ENCODE assay signal across 8 cellular contexts in genomic region chr16:72066747-72067146, GRCh38. TPM values are rescaled to one million over a fixed set of nuclear protein-coding genes. Genes with fewer than 3 reads are reported as not detected.
A peak's percentile ranks its signal among the peaks of the same experiment; 100 is the strongest.
DNase-seq lines count a peak whose midpoint lies in the region; ATAC-seq, FAIRE-seq and TF ChIP-seq lines count a peak whose summit lies in the region.

No MANE protein-coding gene starts in this region.

- peak overlapping the region; percentile 72 for H2AFZ ChIP-seq in K562 (ENCODE audit: low read depth, low read length)

- no TSS peak for BruUV-seq in K562 (replicated peaks; lab: Mats Ljungman, UMichigan)

- H3K9me3 Mint-ChIP-seq in type B pancreatic cell: no peaks in the 10 kb centered on the region
- no peaks in the 10 kb centered on the region for H3K9me3 Mint-ChIP-seq in stimulated activated memory B cell treated with anti-CD40 and anti-IgM and Interleukin-4, amounts not matched to agents 10 μg/mL and 1 μg/mL and 100 μg/mL, for 72 hours

- DNase-seq in AG20443 (ENCODE audit: low spot score) (peak; percentile 53), NCI-H1105 treated with DMSO at 0.1 percent for 48 hours (lab: John Stamatoyannopoulos, UW) (peak; percentile 2), K562 (ENCODE audit: extremely low read depth in 1 of 4, low spot score in 3 of 4) (peak; percentile 46 to 72 (median 54)), inferior parietal cortex (ENCODE audit: extremely low spot score) (peak; percentile 56), type B pancreatic cell (ENCODE audit: extremely low spot score, unreplicated experiment) (no peak)

- no peak overlapping the region for H3K4me3 Mint-ChIP-seq in type B pancreatic cell
- H3K4me3 Mint-ChIP-seq in stimulated activated memory B cell treated with anti-CD40 and anti-IgM and Interleukin-4, amounts not matched to agents 10 μg/mL and 1 μg/mL and 100 μg/mL, for 72 hours: no peak overlapping the region

- no peaks in the 10 kb centered on the region for H3K36me3 ChIP-seq in K562 (ENCODE audit: control insufficient read depth, insufficient read depth, low read length)

- no peak for TF ChIP-seq EP300 in K562 (IDR thresholded peaks at IDR 0.05; ENCODE audit: low read length)

- CTCF ChIA-PET in K562 (lab: Yijun Ruan, JAX; ENCODE audit: low intra/inter-chr PET ratio): interaction anchor here (0.6 to 2.0 kb wide), 2 partner anchors 33 to 317 kb away, joined by 3 to 22 read pairs; no protein-coding TSS in a partner anchor

- peaks cover 2% of the 10 kb centered on the region for H3K27me3 Mint-ChIP-seq in type B pancreatic cell
- H3K27me3 Mint-ChIP-seq in stimulated activated memory B cell treated with anti-CD40 and anti-IgM and Interleukin-4, amounts not matched to agents 10 μg/mL and 1 μg/mL and 100 μg/mL, for 72 hours: no peaks in the 10 kb centered on the region

- H3K36me3 Mint-ChIP-seq in type B pancreatic cell: peaks cover 3% of the 10 kb centered on the region
- H3K36me3 Mint-ChIP-seq in stimulated activated memory B cell treated with anti-CD40 and anti-IgM and Interleukin-4, amounts not matched to agents 10 μg/mL and 1 μg/mL and 100 μg/mL, for 72 hours: peaks cover 16% of the 10 kb centered on the region

- ATAC-seq in K562 (peak; percentile 92), GM21515 (IDR thresholded peaks at IDR 0.05; ENCODE audit: unreplicated experiment) (no peak)
- no peak for ATAC-seq in stimulated activated memory B cell treated with anti-CD40 and anti-IgM and Interleukin-4, amounts not matched to agents 10 μg/mL and 1 μg/mL and 100 μg/mL, for 72 hours

- TF ChIP-seq CTCF in GM12875 (IDR thresholded peaks at IDR 0.05; ENCODE audit: borderline replicate concordance, insufficient read depth, low read depth, low read length) (peak; percentile 50; the same call in 1 of the 2 replicates), K562 (IDR thresholded peaks at IDR 0.05 in 2 of 3, conservative IDR thresholded peaks at IDR 0.05 in 1 of 3; ENCODE audit: insufficient read depth in 2 of 3, low read depth in 1 of 3, low read length in 3 of 3) (peak; percentile 59 to 84 (median 67)), type B pancreatic cell (conservative IDR thresholded peaks at IDR 0.05) (peak; percentile 75)

- no peak overlapping the region for H3K4me3 ChIP-seq in GM12875 (ENCODE audit: low read depth, low read length)
- H3K4me3 ChIP-seq in K562: no peak overlapping the region

- H3K27me3 ChIP-seq in K562 (ENCODE audit: control insufficient read depth in 2 of 2, insufficient read depth in 2 of 2, low read length in 2 of 2): peaks cover 7 to 10% of the 10 kb centered on the region in 2 experiments; a peak in 4 of 5 replicates

- no peak overlapping the region for H3K27ac ChIP-seq in K562 (ENCODE audit: extremely low read depth, low read depth, low read length)

- H3K9me1 ChIP-seq in K562 (ENCODE audit: control insufficient read depth, insufficient read depth, low read length): no peaks in the 10 kb centered on the region

- intact Hi-C loops in K562 (cut with micrococcal nuclease): loop anchor here (1.0 to 10.0 kb wide), 2 partner anchors 33 to 88 kb away; no protein-coding TSS in a partner anchor

- H3K4me1 Mint-ChIP-seq in type B pancreatic cell (ENCODE audit: unreplicated experiment): no peaks in the 10 kb centered on the region
- H3K4me1 Mint-ChIP-seq in stimulated activated memory B cell treated with anti-CD40 and anti-IgM and Interleukin-4, amounts not matched to agents 10 μg/mL and 1 μg/mL and 100 μg/mL, for 72 hours: peaks cover 4% of the 10 kb centered on the region

- no peak for TF ChIP-seq POLR2A in K562 (conservative IDR thresholded peaks at IDR 0.05)

- H3K9me3 ChIP-seq in K562 (replicated peaks; ENCODE audit: control insufficient read depth, insufficient read depth, low read depth, low read length): no peaks in the 10 kb centered on the region

- POLR2A ChIA-PET in K562 (lab: Yijun Ruan, JAX): interaction anchor here (0.6 to 1.4 kb wide), 4 partner anchors 12 to 368 kb away, joined by 3 read pairs; partner anchors contain the start of genes DHX38 and TXNL4B

- H3K9ac ChIP-seq in K562 (ENCODE audit: insufficient read depth in 1 of 2, low read depth in 2 of 2, low read length in 2 of 2): peak overlapping the region in 1 of 2 experiments; percentile 19; a peak in 2 of 4 replicates

- no peaks in the 10 kb centered on the region for H3K79me2 ChIP-seq in K562 (ENCODE audit: control insufficient read depth, insufficient read depth, low read length)

- peak; percentile 79 to 91 for TF ChIP-seq RAD21 in K562 (CRISPR knock-in tag; conservative IDR thresholded peaks at IDR 0.05 in 1 of 2, IDR thresholded peaks at IDR 0.05 in 1 of 2)

- H4K20me1 ChIP-seq in K562 (replicated peaks; ENCODE audit: control insufficient read depth, insufficient read depth, low read length): no peaks in the 10 kb centered on the region

- no peak overlapping the region; the same call in 1 of the 2 replicates for H3K4me2 ChIP-seq in K562 (ENCODE audit: insufficient read depth, low read length)

- H3K4me1 ChIP-seq in K562 (replicated peaks in 1 of 2; ENCODE audit: control insufficient read depth in 2 of 2, insufficient read depth in 2 of 2, low read length in 2 of 2): peaks cover 0 to 4% of the 10 kb centered on the region in 2 experiments; a peak in 2 of 5 replicates

- no peak overlapping the region for H3K27ac Mint-ChIP-seq in type B pancreatic cell
- H3K27ac Mint-ChIP-seq in stimulated activated memory B cell treated with anti-CD40 and anti-IgM and Interleukin-4, amounts not matched to agents 10 μg/mL and 1 μg/mL and 100 μg/mL, for 72 hours: no peak overlapping the region

- peak; percentile 95 for FAIRE-seq in K562 (lab: Jason Lieb, UNC)

- 0% methylated on average over 1 of the region's 1 CpG for WGBS in K562 (ENCODE audit: insufficient coverage, low coverage, missing lambda C conversion rate)

- in situ Hi-C loops in K562 (cut with MboI): loop anchor here (5.0 kb wide), 1 partner anchor 36 kb away; no protein-coding TSS in a partner anchor

RNA-seq across cellular contexts. Expression of gene HPR, which starts 3.7 kb away (rescaled TPM):
- total RNA-seq in K562 (2011; cell fraction: chromatin; rRNA removed; ENCODE audit: low replicate concordance): not detected in 2 replicates
- total RNA-seq in K562 (2011; cell fraction: nucleolus; rRNA removed): not detected in 2 replicates
- total RNA-seq in K562 (2011; cell fraction: nucleoplasm; rRNA removed): not detected in 2 replicates
- total RNA-seq in K562 (2014; rRNA removed): not detected in 2 replicates
- total RNA-seq in K562 (2014; rRNA removed; fragmentation: Illumina TruSeq; extraction: Trizol): not detected in 2 replicates
- total RNA-seq in K562 (2015; rRNA removed; fragmentation: Illumina TruSeq; extraction: Trizol): not detected in 2 replicates
- not detected in 2 replicates for total RNA-seq in K562 (2021)
- polyA plus RNA-seq in K562 (2011; rRNA removed): not detected in 2 replicates
- polyA plus RNA-seq in K562 (2011; cell fraction: cytosol; rRNA removed): 0.25 TPM in 1 of 2 replicates, not detected in the other
- not detected in 2 replicates for polyA plus RNA-seq in K562 (2011; cell fraction: nucleus; rRNA removed)
- polyA plus RNA-seq in K562 (2012): not detected in 2 replicates
- polyA plus RNA-seq in K562 (2014; fragmentation: Illumina TruSeq; extraction: Trizol): not detected in 2 replicates
- polyA plus RNA-seq in K562 (2014; fragmentation: Nextera tagmentation; extraction: Ambion mirVana): under 1 TPM in 1 of 2 experiments, not detected in 1; 0.07 TPM
- not detected in 2 replicates for polyA plus RNA-seq in K562 (2014; rRNA removed)
- polyA minus RNA-seq in K562 (2011; rRNA and poly(A)+ RNA removed): not detected in 2 replicates
- not detected in 2 replicates for polyA minus RNA-seq in K562 (2011; cell fraction: cytosol; rRNA and poly(A)+ RNA removed)
- polyA minus RNA-seq in K562 (2011; cell fraction: nucleus; rRNA and poly(A)+ RNA removed): not detected in 2 replicates
- not detected in 2 replicates for total RNA-seq in type B pancreatic cell (ENCODE audit: low replicate concordance)

RNA-seq across cellular contexts. Expression of gene HP, which starts 12.4 kb away (rescaled TPM):
- total RNA-seq in K562 (2011; cell fraction: chromatin; rRNA removed; ENCODE audit: low replicate concordance): not detected in 2 replicates
- total RNA-seq in K562 (2011; cell fraction: nucleolus; rRNA removed): not detected in 2 replicates
- total RNA-seq in K562 (2011; cell fraction: nucleoplasm; rRNA removed): not detected in 2 replicates
- not detected in 2 replicates for total RNA-seq in K562 (2014; rRNA removed)
- not detected in 2 replicates for total RNA-seq in K562 (2014; rRNA removed; fragmentation: Illumina TruSeq; extraction: Trizol)
- not detected in 2 replicates for total RNA-seq in K562 (2015; rRNA removed; fragmentation: Illumina TruSeq; extraction: Trizol)
- total RNA-seq in K562 (2021): 8.0 and 8.7 TPM in 2 replicates
- polyA plus RNA-seq in K562 (2011; rRNA removed): not detected in 2 replicates
- polyA plus RNA-seq in K562 (2011; cell fraction: cytosol; rRNA removed): not detected in 2 replicates
- 0.13 TPM in 1 of 2 replicates, not detected in the other for polyA plus RNA-seq in K562 (2011; cell fraction: nucleus; rRNA removed)
- polyA plus RNA-seq in K562 (2012): 0.03 TPM in 1 of 2 replicates, not detected in the other
- polyA plus RNA-seq in K562 (2014; fragmentation: Illumina TruSeq; extraction: Trizol): not detected in 2 replicates
- polyA plus RNA-seq in K562 (2014; fragmentation: Nextera tagmentation; extraction: Ambion mirVana): under 1 TPM in 1 of 2 experiments, not detected in 1; 0.04 TPM
- not detected in 2 replicates for polyA plus RNA-seq in K562 (2014; rRNA removed)
- polyA minus RNA-seq in K562 (2011; rRNA and poly(A)+ RNA removed): not detected in 2 replicates
- polyA minus RNA-seq in K562 (2011; cell fraction: cytosol; rRNA and poly(A)+ RNA removed): 6.0 TPM in 1 of 2 replicates, not detected in the other
- polyA minus RNA-seq in K562 (2011; cell fraction: nucleus; rRNA and poly(A)+ RNA removed): not detected in 2 replicates
- not detected in 2 replicates for total RNA-seq in type B pancreatic cell (ENCODE audit: low replicate concordance)

RNA-seq across cellular contexts. Expression of gene TXNL4B, which starts 26.7 kb away (rescaled TPM):
- total RNA-seq in K562 (2011; cell fraction: chromatin; rRNA removed; ENCODE audit: low replicate concordance): 23.5 and 42.9 TPM in 2 replicates
- 14.0 and 14.7 TPM in 2 replicates for total RNA-seq in K562 (2011; cell fraction: nucleolus; rRNA removed)
- 18.0 and 21.7 TPM in 2 replicates for total RNA-seq in K562 (2011; cell fraction: nucleoplasm; rRNA removed)
- total RNA-seq in K562 (2014; rRNA removed) (11.9 and 14.6 TPM in 2 replicates), K562 (2014; rRNA removed; fragmentation: Illumina TruSeq; extraction: Trizol) (22.9 and 24.0 TPM in 2 replicates), K562 (2015; rRNA removed; fragmentation: Illumina TruSeq; extraction: Trizol) (14.4 and 15.9 TPM in 2 replicates), K562 (2021) (19.9 and 21.5 TPM in 2 replicates), type B pancreatic cell (ENCODE audit: low replicate concordance) (12.2 and 17.8 TPM in 2 replicates)
- polyA plus RNA-seq in K562 (2011; rRNA removed) (25.7 and 38.0 TPM in 2 replicates), K562 (2014; fragmentation: Illumina TruSeq; extraction: Trizol) (20.0 and 23.3 TPM in 2 replicates), K562 (2014; fragmentation: Nextera tagmentation; extraction: Ambion mirVana) (10 to 100 TPM; 22.3 to 26.9 TPM), K562 (2014; rRNA removed) (19.9 and 21.9 TPM in 2 replicates)
- polyA plus RNA-seq in K562 (2011; cell fraction: cytosol; rRNA removed): 15.0 and 22.2 TPM in 2 replicates
- 11.2 and 12.1 TPM in 2 replicates for polyA plus RNA-seq in K562 (2011; cell fraction: nucleus; rRNA removed)
- 12.0 and 15.4 TPM in 2 replicates for polyA plus RNA-seq in K562 (2012)
- polyA minus RNA-seq in K562 (2011; rRNA and poly(A)+ RNA removed): 20.4 and 23.6 TPM in 2 replicates
- 8.6 and 12.0 TPM in 2 replicates for polyA minus RNA-seq in K562 (2011; cell fraction: cytosol; rRNA and poly(A)+ RNA removed)
- 8.8 and 17.0 TPM in 2 replicates for polyA minus RNA-seq in K562 (2011; cell fraction: nucleus; rRNA and poly(A)+ RNA removed)

RNA-seq across cellular contexts. Expression of gene DHX38, which starts 26.9 kb away (rescaled TPM):
- total RNA-seq in K562 (2011; cell fraction: chromatin; rRNA removed; ENCODE audit: low replicate concordance): 206 and 282 TPM in 2 replicates
- total RNA-seq in K562 (2011; cell fraction: nucleolus; rRNA removed): 127 and 144 TPM in 2 replicates
- 116 and 134 TPM in 2 replicates for total RNA-seq in K562 (2011; cell fraction: nucleoplasm; rRNA removed)
- total RNA-seq in K562 (2014; rRNA removed) (60.2 and 63.7 TPM in 2 replicates), K562 (2014; rRNA removed; fragmentation: Illumina TruSeq; extraction: Trizol) (30.1 and 32.8 TPM in 2 replicates), K562 (2015; rRNA removed; fragmentation: Illumina TruSeq; extraction: Trizol) (39.6 and 43.5 TPM in 2 replicates), K562 (2021) (54.8 and 76.8 TPM in 2 replicates), type B pancreatic cell (ENCODE audit: low replicate concordance) (62.7 and 75.6 TPM in 2 replicates)
- polyA plus RNA-seq in K562 (2011; rRNA removed) (31.2 and 45.2 TPM in 2 replicates), K562 (2014; fragmentation: Illumina TruSeq; extraction: Trizol) (40.8 and 45.3 TPM in 2 replicates), K562 (2014; fragmentation: Nextera tagmentation; extraction: Ambion mirVana) (1 to 10 TPM; 2.8 to 4.6 TPM), K562 (2014; rRNA removed) (43.3 and 60.5 TPM in 2 replicates)
- 38.9 and 39.4 TPM in 2 replicates for polyA plus RNA-seq in K562 (2011; cell fraction: cytosol; rRNA removed)
- 221 and 229 TPM in 2 replicates for polyA plus RNA-seq in K562 (2011; cell fraction: nucleus; rRNA removed)
- polyA plus RNA-seq in K562 (2012): 53.2 and 74.0 TPM in 2 replicates
- polyA minus RNA-seq in K562 (2011; rRNA and poly(A)+ RNA removed): 66.8 and 81.1 TPM in 2 replicates
- 46.6 and 58.3 TPM in 2 replicates for polyA minus RNA-seq in K562 (2011; cell fraction: cytosol; rRNA and poly(A)+ RNA removed)
- polyA minus RNA-seq in K562 (2011; cell fraction: nucleus; rRNA and poly(A)+ RNA removed): 57.4 and 69.6 TPM in 2 replicates

RNA-seq across cellular contexts. Expression of gene DHODH, which starts 58.2 kb away (rescaled TPM):
- 15.8 and 23.4 TPM in 2 replicates for total RNA-seq in K562 (2011; cell fraction: chromatin; rRNA removed; ENCODE audit: low replicate concordance)
- total RNA-seq in K562 (2011; cell fraction: nucleolus; rRNA removed): 15.8 and 17.8 TPM in 2 replicates
- 20.2 and 22.6 TPM in 2 replicates for total RNA-seq in K562 (2011; cell fraction: nucleoplasm; rRNA removed)
- total RNA-seq in K562 (2014; rRNA removed) (12.7 and 15.9 TPM in 2 replicates), K562 (2014; rRNA removed; fragmentation: Illumina TruSeq; extraction: Trizol) (17.5 and 19.9 TPM in 2 replicates), K562 (2015; rRNA removed; fragmentation: Illumina TruSeq; extraction: Trizol) (12.7 and 14.9 TPM in 2 replicates), K562 (2021) (15.3 and 17.1 TPM in 2 replicates), type B pancreatic cell (ENCODE audit: low replicate concordance) (7.8 and 13.1 TPM in 2 replicates)
- polyA plus RNA-seq in K562 (2011; rRNA removed) (9.9 and 12.2 TPM in 2 replicates), K562 (2014; fragmentation: Illumina TruSeq; extraction: Trizol) (17.8 and 18.0 TPM in 2 replicates), K562 (2014; fragmentation: Nextera tagmentation; extraction: Ambion mirVana) (1 to 10 TPM; 4.3 to 4.9 TPM), K562 (2014; rRNA removed) (12.8 and 15.7 TPM in 2 replicates)
- polyA plus RNA-seq in K562 (2011; cell fraction: cytosol; rRNA removed): 9.1 and 9.7 TPM in 2 replicates
- polyA plus RNA-seq in K562 (2011; cell fraction: nucleus; rRNA removed): 9.8 and 13.9 TPM in 2 replicates
- polyA plus RNA-seq in K562 (2012): 5.7 and 9.4 TPM in 2 replicates
- 9.1 and 13.2 TPM in 2 replicates for polyA minus RNA-seq in K562 (2011; rRNA and poly(A)+ RNA removed)
- 4.6 and 9.5 TPM in 2 replicates for polyA minus RNA-seq in K562 (2011; cell fraction: cytosol; rRNA and poly(A)+ RNA removed)
- 8.1 and 13.4 TPM in 2 replicates for polyA minus RNA-seq in K562 (2011; cell fraction: nucleus; rRNA and poly(A)+ RNA removed)
